ENCODE assay signal across 8 cellular contexts in genomic region chr14:23988610-23989363, GRCh38.
DNase-seq lines count a peak whose midpoint lies in the region; ATAC-seq and TF ChIP-seq lines count a peak whose summit lies in the region.

TSS of gene DHRS4L2 (plus strand) at chr14:23988929. CDS start at chr14:23988948, 19 bp downstream.

- in situ Hi-C loops in GM18951 (cut with MboI; ENCODE audit: low sequenced_read_pairs, unreplicated experiment), result loop anchor here (25.0 kb wide), 1 partner anchor 99 kb away; the partner anchor contains the start of gene PCK2

- peak; percentile 58 for TF ChIP-seq POLR2A in GM18951 (IDR thresholded peaks at IDR 0.05; ENCODE audit: extremely low read depth, insufficient read depth, insufficient read length)

- peak; percentile 86 for ATAC-seq in HG03064 (IDR thresholded peaks at IDR 0.05; ENCODE audit: low read depth, unreplicated experiment)

- DNase-seq in AG08396 (ENCODE audit: low spot score), result peak; percentile 80
- DNase-seq in NCI-H446 (lab: John Stamatoyannopoulos, UW), result peak; percentile 75 to 95
- peak; percentile 65 for DNase-seq in activated CD4-positive, alpha-beta T cell treated with anti-CD3 and anti-CD28 coated beads, Interleukin-2, amount 50 U/mL, for 4 hours
- DNase-seq in cortex of kidney (lab: John Stamatoyannopoulos, UW), result peak; percentile 54
- DNase-seq in left kidney (ENCODE audit: low read depth, low spot score), result peak; percentile 96
- DNase-seq in stimulated activated CD4-positive, alpha-beta T cell treated with anti-CD3 and anti-CD28 coated beads, Interleukin-15, amount 100 ng/mL, for 48 hours (ENCODE audit: low read depth in 2 of 2), result peak; percentile 73 to 84

Comparison
In these comparisons a context has a peak if more than half of its experiments do, and no peak if none do; other contexts are left out.
1. Peak in every context shown above with its lines: DNase-seq and ATAC-seq.